ENCODE assay signal across 23 cellular contexts in the genomic region with DNA sequence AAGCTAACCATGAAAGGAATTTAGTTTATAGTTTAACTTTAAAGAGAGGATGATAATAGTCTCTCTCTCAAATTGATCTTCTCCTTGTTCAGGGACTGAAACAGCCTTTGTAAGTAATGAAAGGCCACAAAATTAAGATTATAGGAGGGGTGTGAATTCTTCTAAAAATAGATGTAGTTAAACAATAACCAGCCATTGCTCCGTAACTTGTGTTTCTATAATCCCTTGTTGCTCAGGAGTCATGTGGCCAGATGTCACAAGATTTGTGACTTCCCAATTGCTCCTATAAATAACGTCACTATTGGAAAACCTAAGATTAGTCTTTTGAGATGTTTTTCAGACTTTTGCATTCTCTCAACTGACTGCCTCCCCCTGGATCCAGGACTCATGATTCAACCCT.
DNase-seq lines count a peak whose midpoint lies in the region; ATAC-seq, FAIRE-seq and TF ChIP-seq lines count a peak whose summit lies in the region.
"Had no signal": no experiment of that assay in that cellular context is flagged by ENCODE, and none has a peak within 500 bp of the region (broad histone marks: within the 10 kb centered on the region; RNA-seq: fewer than 3 reads in every experiment).

No MANE protein-coding gene starts in this region.

- H3K9me3 ChIP-seq in kidney (ENCODE audit: control insufficient read depth in 1 of 2, low read length in 2 of 2) = no peaks in the 10 kb centered on the region
- H3K9me3 ChIP-seq: BLaER1 treated with 17β-estradiol and CSF1 and Interleukin-3, amounts not matched to agents 10 nM and 100 nM; SK-N-SH had no signal

- peaks cover 18% of the 10 kb centered on the region for H3K9me3 Mint-ChIP-seq in nephron

- peaks cover 32 to 44% of the 10 kb centered on the region in 2 donors for H3K4me1 ChIP-seq in kidney (ENCODE audit: control insufficient read depth in 1 of 2, insufficient read depth in 1 of 2, low read depth in 1 of 2, low read length in 2 of 2)

- FAIRE-seq in kidney (lab: Jason Lieb, UNC) = peak; percentile 73
- FAIRE-seq: G401.6, GM12892, HTR-8/SVneo had no signal

- DNase-seq in SK-MEL-5 (ENCODE audit: low read depth, low spot score) = peak; percentile 1
- no peak for DNase-seq in kidney
- no peak for DNase-seq in hepatic stellate cell (ENCODE audit: low spot score)
- DNase-seq in NCI-H2227 treated with DMSO at 0.1 percent for 48 hours (lab: John Stamatoyannopoulos, UW) = no peak
- DNase-seq: ACHN; Calu3; CD4-positive, alpha-beta memory T cell; MM.1S; NCI-H1048; NCI-H1417 treated with DMSO at 0.1 percent for 48 hours; NCI-H187; NCI-H69; PC-9; RPMI8226; SHP77 treated with DMSO at 0.1 percent for 48 hours; SK-N-SH had no signal

- in situ Hi-C loops in SK-MEL-5 (cut with HindIII; ENCODE audit: low pct_unique_long_range_greater_than_20kb, low sequenced_read_pairs) = no loop called here

- no peaks in the 10 kb centered on the region for H3K36me3 ChIP-seq in kidney (ENCODE audit: control insufficient read depth in 1 of 2, insufficient read depth in 2 of 2, low read length in 2 of 2)
- H3K36me3 ChIP-seq: BLaER1 treated with 17β-estradiol and CSF1 and Interleukin-3, amounts not matched to agents 10 nM and 100 nM had no signal

- no peak overlapping the region for H3K9ac ChIP-seq in kidney (ENCODE audit: low read length in 2 of 2)
- H3K9ac ChIP-seq: BLaER1 treated with 17β-estradiol and CSF1 and Interleukin-3, amounts not matched to agents 10 nM and 100 nM; SK-N-SH had no signal

- peaks cover 3% of the 10 kb centered on the region for H3K27me3 Mint-ChIP-seq in nephron (ENCODE audit: low read depth)

- H3K36me3 Mint-ChIP-seq in nephron (ENCODE audit: low read depth) = peaks cover 3% of the 10 kb centered on the region
- H3K36me3 Mint-ChIP-seq: CD4-positive, alpha-beta memory T cell had no signal

- peak overlapping the region; percentile 24 to 66 for H3K27ac ChIP-seq in kidney (ENCODE audit: low read depth in 2 of 2, low read length in 2 of 2)
- H3K27ac ChIP-seq: BLaER1 treated with 17β-estradiol and CSF1 and Interleukin-3, amounts not matched to agents 10 nM and 100 nM; PC-9 had no signal

- ATAC-seq in GM21367 (IDR thresholded peaks at IDR 0.05; ENCODE audit: unreplicated experiment) (no peak), GM18511 (IDR thresholded peaks at IDR 0.05; ENCODE audit: unreplicated experiment) (no peak)

- no peak overlapping the region for H3K4me3 ChIP-seq in kidney (ENCODE audit: low read length in 2 of 2)
- H3K4me3 ChIP-seq: BLaER1 treated with 17β-estradiol and CSF1 and Interleukin-3, amounts not matched to agents 10 nM and 100 nM; PC-9 had no signal

- peak overlapping the region; percentile 35 to 85 (median 70) for H3K27ac Mint-ChIP-seq in nephron
- H3K27ac Mint-ChIP-seq: CD4-positive, alpha-beta memory T cell had no signal

- TF ChIP-seq CTCF in kidney (IDR thresholded peaks at IDR 0.05; ENCODE audit: borderline replicate concordance, extremely low read depth, insufficient read depth) (no peak), nephron (IDR thresholded peaks at IDR 0.05; ENCODE audit: unreplicated experiment in 3 of 3) (no peak)

- H3K4me3 Mint-ChIP-seq in nephron = no peak overlapping the region
- H3K4me3 Mint-ChIP-seq: CD4-positive, alpha-beta memory T cell had no signal

- intact Hi-C loops in kidney (cut with DNase I) = no loop called here

- H3K4me1 Mint-ChIP-seq in nephron = peaks cover 38% of the 10 kb centered on the region
- H3K4me1 Mint-ChIP-seq: CD4-positive, alpha-beta memory T cell had no signal
